9 cellular contexts compared by ENCODE assay signal in the genomic region with DNA sequence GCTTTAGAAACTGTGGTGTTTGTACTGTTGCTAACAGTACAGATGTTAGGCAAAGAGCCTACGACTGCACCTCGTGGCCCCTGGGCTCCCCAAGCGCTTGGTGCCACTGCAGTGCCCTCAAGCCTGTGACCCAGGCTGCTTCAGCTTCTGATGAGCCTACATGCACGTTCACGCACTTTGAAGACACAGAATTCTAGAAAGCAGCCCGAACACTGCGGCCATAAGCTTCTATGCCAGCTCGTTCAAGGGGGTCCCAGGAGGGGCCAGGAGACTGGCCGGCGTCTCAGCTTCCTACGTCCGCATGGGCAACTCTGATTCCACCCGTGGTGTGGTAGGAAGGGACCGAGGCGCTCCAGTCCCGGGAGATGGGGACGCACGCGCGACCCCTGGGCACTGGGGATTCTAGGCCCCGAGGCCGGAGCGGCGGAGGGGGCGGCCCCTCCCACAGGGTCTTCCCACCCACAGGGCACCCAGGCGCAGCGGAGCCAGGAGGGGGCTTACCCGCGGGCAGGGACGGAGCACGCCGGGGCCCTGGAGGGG. TPM values are rescaled to one million over a fixed set of nuclear protein-coding genes. Genes with fewer than 3 reads are reported as not detected.
DNase-seq lines count a peak whose midpoint lies in the region; ATAC-seq, FAIRE-seq and TF ChIP-seq lines count a peak whose summit lies in the region.
"Had no signal": no experiment of that assay in that cellular context is flagged by ENCODE, and none has a peak within 500 bp of the region (broad histone marks: within the 10 kb centered on the region; RNA-seq: fewer than 3 reads in every experiment).

No MANE protein-coding gene starts in this region.

- H3K4me1 ChIP-seq in kidney (ENCODE audit: control insufficient read depth in 1 of 2, insufficient read depth in 1 of 2, low read depth in 1 of 2, low read length in 2 of 2) (peaks cover 4 to 10% of the 10 kb centered on the region in 2 donors), stomach (peaks cover 15 to 41% (median 32%) of the 10 kb centered on the region in 4 donors)

- no peaks in the 10 kb centered on the region for H3K36me3 ChIP-seq in kidney (ENCODE audit: control insufficient read depth in 1 of 2, insufficient read depth in 2 of 2, low read length in 2 of 2)
- H3K36me3 ChIP-seq in stomach: no peaks in the 10 kb centered on the region

- no peak for TF ChIP-seq POLR2A in stomach (IDR thresholded peaks at IDR 0.05)

- ATAC-seq in activated naive CD8-positive, alpha-beta T cell treated with anti-CD3 and anti-CD28 coated beads, Interleukin-2, amount 10 ng/mL, durations not matched to agents 7 days and 5 days (ENCODE audit: low read depth): peak; percentile 38

- no peaks in the 10 kb centered on the region for H3K36me3 Mint-ChIP-seq in activated naive CD8-positive, alpha-beta T cell treated with anti-CD3 and anti-CD28 coated beads, Interleukin-2, amount 10 ng/mL, durations not matched to agents 7 days and 5 days

- H3K4me3 ChIP-seq in kidney (ENCODE audit: low read length in 2 of 2) (peak overlapping the region; percentile 44 to 54), stomach (peak overlapping the region; percentile 56 to 69 (median 58))

- H3K4me1 Mint-ChIP-seq in activated naive CD8-positive, alpha-beta T cell treated with anti-CD3 and anti-CD28 coated beads, Interleukin-2, amount 10 ng/mL, durations not matched to agents 7 days and 5 days: peaks cover 19% of the 10 kb centered on the region

- POLR2A ChIA-PET in activated naive CD8-positive, alpha-beta T cell treated with anti-CD3 and anti-CD28 coated beads, Interleukin-2, amount 10 ng/mL, durations not matched to agents 7 days and 5 days (lab: Charles Lee): interaction anchor here (1.3 kb wide), 1 partner anchor 33 kb away, joined by 3 read pairs; no protein-coding TSS in a partner anchor

- H3K27ac Mint-ChIP-seq in activated naive CD8-positive, alpha-beta T cell treated with anti-CD3 and anti-CD28 coated beads, Interleukin-2, amount 10 ng/mL, durations not matched to agents 7 days and 5 days: no peak overlapping the region

- H3K27me3 ChIP-seq in stomach: peaks cover 0 to 26% (median 12%) of the 10 kb centered on the region in 3 donors

- peak overlapping the region; percentile 41 to 61 for H3K27ac ChIP-seq in kidney (ENCODE audit: low read depth in 2 of 2, low read length in 2 of 2)
- H3K27ac ChIP-seq in stomach: peak overlapping the region; percentile 83 to 94 (median 88)

- H3K9me3 Mint-ChIP-seq in activated naive CD8-positive, alpha-beta T cell treated with anti-CD3 and anti-CD28 coated beads, Interleukin-2, amount 10 ng/mL, durations not matched to agents 7 days and 5 days: no peaks in the 10 kb centered on the region

- TF ChIP-seq CTCF in kidney (IDR thresholded peaks at IDR 0.05; ENCODE audit: borderline replicate concordance, extremely low read depth, insufficient read depth): no peak
- no peak for TF ChIP-seq CTCF in stomach (IDR thresholded peaks at IDR 0.05)

- 3 to 13% (median 5%) methylated on average over 11 to 32 of the region's 32 CpGs for WGBS in stomach, 5 donors

- intact Hi-C loops in kidney (cut with DNase I) (no loop called here), stomach (cut with DNase I; ENCODE audit: low total_unique reads) (no loop called here)

- peak; percentile 4 for DNase-seq in NCI-H510A treated with DMSO at 0.1 percent for 48 hours (lab: John Stamatoyannopoulos, UW)
- DNase-seq in NCI-H510A (lab: John Stamatoyannopoulos, UW): no peak
- no peak for DNase-seq in activated naive CD8-positive, alpha-beta T cell treated with anti-CD3 and anti-CD28 coated beads, Interleukin-2, amount 10 ng/mL, durations not matched to agents 7 days and 5 days
- DNase-seq in kidney: no peak
- no peak for DNase-seq in stomach
- no peak for DNase-seq in RCC 7860 (ENCODE audit: low spot score)
- DNase-seq in activated CD4-positive, alpha-beta T cell treated with anti-CD3 and anti-CD28 coated beads for 4 hours: no peak
- DNase-seq in NCI-H2171 treated with DMSO at 0.1 percent for 48 hours (lab: John Stamatoyannopoulos, UW): no peak

- peak overlapping the region; percentile 52 for H3K4me3 Mint-ChIP-seq in activated naive CD8-positive, alpha-beta T cell treated with anti-CD3 and anti-CD28 coated beads, Interleukin-2, amount 10 ng/mL, durations not matched to agents 7 days and 5 days

- peak overlapping the region; percentile 29 to 79 for H3K9ac ChIP-seq in kidney (ENCODE audit: low read length in 2 of 2)

- H3K9me3 ChIP-seq in kidney (ENCODE audit: control insufficient read depth in 1 of 2, low read length in 2 of 2) (no peaks in the 10 kb centered on the region), stomach (no peaks in the 10 kb centered on the region)

- peaks cover 56% of the 10 kb centered on the region for H3K27me3 Mint-ChIP-seq in activated naive CD8-positive, alpha-beta T cell treated with anti-CD3 and anti-CD28 coated beads, Interleukin-2, amount 10 ng/mL, durations not matched to agents 7 days and 5 days

- TF ChIP-seq EP300 in stomach (IDR thresholded peaks at IDR 0.05): no peak

- FAIRE-seq in kidney (lab: Jason Lieb, UNC) (no peak), RCC 7860 (lab: Jason Lieb, UNC) (no peak)

RNA-seq across cellular contexts. Expression of gene MYO5C, which starts 0.7 kb away (rescaled TPM):
- 1 to 10 TPM; 1.6 to 1.9 TPM for total RNA-seq in activated naive CD8-positive, alpha-beta T cell treated with anti-CD3 and anti-CD28 coated beads, Interleukin-2, amount 10 ng/mL, durations not matched to agents 7 days and 5 days
- total RNA-seq in kidney (41.6 TPM), stomach (100 to 1,000 TPM in 1 of 5 donors, 10 to 100 TPM in 4; 22.8 to 148 (median 64.3) TPM)
- polyA plus RNA-seq in kidney (ENCODE audit: insufficient read depth, low read depth, low replicate concordance) (4.6 TPM), stomach (1 to 10 TPM; 4.3 to 9.0 (median 5.8) TPM)
- total RNA-seq: HT1080 had no signal

Comparison
In these comparisons a context has a peak if more than half of its experiments do, and no peak if none do; other contexts are left out.
1. RNA of gene MYO5C, which starts 0.7 kb away (total RNA-seq): 22.8 to 148 TPM in stomach and 41.6 TPM in kidney (single experiment); 1.6 to 1.9 TPM in activated naive CD8-positive, alpha-beta T cell treated with anti-CD3 and anti-CD28 coated beads, Interleukin-2, amount 10 ng/mL, durations not matched to agents 7 days and 5 days; every median in the first group is over 4 times any median in the second.